Comparison of ENCODE assay signal across 20 cellular contexts in genomic region chr12:62762645-62763044, GRCh38.
A peak's percentile ranks its signal among the peaks of the same experiment; 100 is the strongest.
DNase-seq lines count a peak whose midpoint lies in the region; ATAC-seq and TF ChIP-seq lines count a peak whose summit lies in the region.
"Had no signal": no experiment of that assay in that cellular context is flagged by ENCODE, and none has a peak within 500 bp of the region (broad histone marks: within the 10 kb centered on the region; RNA-seq: fewer than 3 reads in every experiment).

No MANE protein-coding gene starts in this region.

- no peaks in the 10 kb centered on the region for H3K9me2 ChIP-seq in HCT116 (ENCODE audit: insufficient read depth)

- H3K27ac ChIP-seq in HCT116 (ENCODE audit: low read depth, low read length) = no peak overlapping the region
- no peak overlapping the region for H3K27ac ChIP-seq in mammary epithelial cell (ENCODE audit: insufficient read depth, low read depth, low read length)
- H3K27ac ChIP-seq in right lobe of liver = no peak overlapping the region
- peak overlapping the region; percentile 21 for H3K27ac ChIP-seq in subcutaneous abdominal adipose tissue (ENCODE audit: low read depth, low read length)
- no peak overlapping the region for H3K27ac ChIP-seq in stomach
- H3K27ac ChIP-seq: SK-N-MC had no signal

- RAD21 ChIA-PET in HCT116 (lab: Charles Lee; ENCODE audit: low non-redundant PET in 1 of 2, low total read pairs in 2 of 2, uncharacterized antibody in 2 of 2, unreplicated experiment in 2 of 2) = no interaction called here

- TF ChIP-seq CTCF in HCT116 (IDR thresholded peaks at IDR 0.05 in 2 of 3, conservative IDR thresholded peaks at IDR 0.05 in 1 of 3; ENCODE audit: borderline replicate concordance in 1 of 3, insufficient read depth in 1 of 3, low read depth in 2 of 3, low read length in 2 of 3) (no peak), mammary epithelial cell (conservative IDR thresholded peaks at IDR 0.05 in 1 of 2, IDR thresholded peaks at IDR 0.05 in 1 of 2; ENCODE audit: extremely low read depth in 1 of 2, insufficient read depth in 1 of 2, low read depth in 1 of 2, low read length in 2 of 2) (no peak), right lobe of liver (IDR thresholded peaks at IDR 0.05) (no peak), stomach (IDR thresholded peaks at IDR 0.05) (no peak)

- BruUV-seq in HCT116 (replicated peaks; lab: Mats Ljungman, UMichigan) (no TSS peak), mammary epithelial cell (replicated peaks; lab: Mats Ljungman, UMichigan) (no TSS peak)

- TF ChIP-seq POLR2A in HCT116 (IDR thresholded peaks at IDR 0.05; ENCODE audit: borderline replicate concordance, extremely low read depth, insufficient read depth, insufficient read length) (no peak), right lobe of liver (IDR thresholded peaks at IDR 0.05) (no peak), stomach (IDR thresholded peaks at IDR 0.05) (no peak)

- DNase-seq in HCT116 (ENCODE audit: low read depth, low spot score) (no peak), mammary epithelial cell (peak; percentile 14), right lobe of liver (no peak), stomach (no peak), ACHN (no peak), posterior cingulate gyrus (no peak)
- DNase-seq: Calu3, DMS153, DND-41, Karpas-422, MV-4-11, NCI-H1105 treated with DMSO at 0.1 percent for 48 hours, NCI-H146, NCI-H1930, NCI-H2107, NCI-H524, NCI-H774, SIG-M5 had no signal

- no peak overlapping the region for H2AFZ ChIP-seq in HCT116 (ENCODE audit: low read depth, low read length, poor library complexity, severe bottlenecking)
- no peak overlapping the region for H2AFZ ChIP-seq in mammary epithelial cell (ENCODE audit: low read depth, low read length)

- intact Hi-C loops in HCT116 (cut with micrococcal nuclease) = no loop called here
- intact Hi-C loops in mammary epithelial cell (cut with micrococcal nuclease) = no loop called here
- intact Hi-C loops in right lobe of liver (cut with DNase I) = no loop called here
- intact Hi-C loops in stomach (cut with DNase I; ENCODE audit: low total_unique reads) = no loop called here
- intact Hi-C loops in posterior cingulate gyrus (cut with DNase I) = no loop called here

- H3K36me3 ChIP-seq in HCT116 (ENCODE audit: control insufficient read depth in 1 of 2, insufficient read depth in 2 of 2, low read length in 2 of 2) (no peaks in the 10 kb centered on the region), mammary epithelial cell (ENCODE audit: insufficient read depth, low read length) (no peaks in the 10 kb centered on the region), right lobe of liver (no peaks in the 10 kb centered on the region), subcutaneous abdominal adipose tissue (ENCODE audit: control insufficient read depth in 5 of 5, insufficient read depth in 5 of 5, low read length in 5 of 5) (peaks cover 0 to 2% (median 0%) of the 10 kb centered on the region in 5 donors), stomach (no peaks in the 10 kb centered on the region)

- no peaks in the 10 kb centered on the region for H3K27me3 ChIP-seq in HCT116 (ENCODE audit: insufficient read depth, low read length)
- no peaks in the 10 kb centered on the region for H3K27me3 ChIP-seq in mammary epithelial cell (ENCODE audit: insufficient read depth, low read length)
- no peaks in the 10 kb centered on the region for H3K27me3 ChIP-seq in right lobe of liver
- H3K27me3 ChIP-seq in subcutaneous abdominal adipose tissue (ENCODE audit: control insufficient read depth in 5 of 5, insufficient read depth in 4 of 5, low read length in 5 of 5) = no peaks in the 10 kb centered on the region
- H3K27me3 ChIP-seq in stomach = no peaks in the 10 kb centered on the region

- dilution Hi-C loops in mammary epithelial cell (cut with HindIII; ENCODE audit: low sequenced_read_pairs) = no loop called here

- no peak overlapping the region for H3K4me3 ChIP-seq in HCT116 (replicated peaks in 1 of 2; ENCODE audit: low read depth in 1 of 2, low read length in 2 of 2)
- H3K4me3 ChIP-seq in mammary epithelial cell (replicated peaks in 1 of 3; ENCODE audit: insufficient read depth in 1 of 3, low read depth in 2 of 3, low read length in 3 of 3) = no peak overlapping the region
- H3K4me3 ChIP-seq in right lobe of liver = no peak overlapping the region
- no peak overlapping the region for H3K4me3 ChIP-seq in subcutaneous abdominal adipose tissue (ENCODE audit: low read depth in 1 of 5, low read length in 5 of 5)
- H3K4me3 ChIP-seq in stomach = no peak overlapping the region
- H3K4me3 ChIP-seq: SK-N-MC had no signal

- H3K9ac ChIP-seq in HCT116 (ENCODE audit: low read length) (no peak overlapping the region), mammary epithelial cell (ENCODE audit: insufficient read depth, low read length) (no peak overlapping the region), subcutaneous abdominal adipose tissue (ENCODE audit: low read length in 5 of 5) (no peak overlapping the region)

- no peaks in the 10 kb centered on the region for H4K20me1 ChIP-seq in HCT116 (ENCODE audit: insufficient read depth)
- no peaks in the 10 kb centered on the region for H4K20me1 ChIP-seq in mammary epithelial cell (ENCODE audit: insufficient read depth, low read length)

- no peaks in the 10 kb centered on the region for H3K9me3 ChIP-seq in HCT116 (ENCODE audit: control insufficient read depth in 1 of 2, insufficient read depth in 1 of 2, low read depth in 1 of 2, low read length in 2 of 2)
- H3K9me3 ChIP-seq in mammary epithelial cell (replicated peaks; ENCODE audit: insufficient read depth, low read length) = no peaks in the 10 kb centered on the region
- no peaks in the 10 kb centered on the region for H3K9me3 ChIP-seq in right lobe of liver
- H3K9me3 ChIP-seq in subcutaneous abdominal adipose tissue (ENCODE audit: control insufficient read depth in 5 of 5, low read length in 5 of 5) = no peaks in the 10 kb centered on the region
- no peaks in the 10 kb centered on the region for H3K9me3 ChIP-seq in stomach

- WGBS in mammary epithelial cell (ENCODE audit: low coverage, missing lambda C conversion rate) = 35% methylated on average over 3 of the region's 3 CpGs
- 29% methylated on average over 3 of the region's 3 CpGs for WGBS in right lobe of liver (ENCODE audit: insufficient coverage, low coverage, low lambda C conversion rate, missing lambda C conversion rate)
- WGBS in stomach, 5 donors = 57 to 85% (median 82%) methylated on average over 3 of the region's 3 CpGs

- CTCF ChIA-PET in HCT116 (lab: Charles Lee) (no interaction called here), mammary epithelial cell (lab: Charles Lee; ENCODE audit: low non-redundant PET) (no interaction called here)

- TF ChIP-seq RAD21 in HCT116 (IDR thresholded peaks at IDR 0.05; ENCODE audit: low read depth) = no peak

- H3K79me2 ChIP-seq in HCT116 (ENCODE audit: insufficient read depth, low read length) (no peaks in the 10 kb centered on the region), mammary epithelial cell (ENCODE audit: insufficient read depth, low read length) (no peaks in the 10 kb centered on the region)

- H3K4me2 ChIP-seq in HCT116 (ENCODE audit: low read length) = no peak overlapping the region
- no peak overlapping the region for H3K4me2 ChIP-seq in mammary epithelial cell (ENCODE audit: insufficient read depth, low read depth, low read length)

- in situ Hi-C loops in mammary epithelial cell (cut with MboI; ENCODE audit: low sequenced_read_pairs in 2 of 2) = no loop called here
- in situ Hi-C loops in ACHN (cut with HindIII; ENCODE audit: low pct_ligation_motif_present, low pct_unique_long_range_greater_than_20kb, low sequenced_read_pairs) = no loop called here

- H3K4me1 ChIP-seq in HCT116 (ENCODE audit: control insufficient read depth in 1 of 2, insufficient read depth in 2 of 2, low read length in 2 of 2) (peaks cover 0 to 13% of the 10 kb centered on the region in 2 experiments; a peak in 3 of 4 replicates), mammary epithelial cell (ENCODE audit: insufficient read depth, low read length) (peaks cover 6% of the 10 kb centered on the region), right lobe of liver (peaks cover 0 to 31% (median 0%) of the 10 kb centered on the region in 4 donors), subcutaneous abdominal adipose tissue (ENCODE audit: control insufficient read depth in 5 of 5, insufficient read depth in 5 of 5, low read length in 5 of 5) (peaks cover 7 to 38% (median 35%) of the 10 kb centered on the region in 5 donors), stomach (peaks cover 6 to 42% (median 24%) of the 10 kb centered on the region in 4 donors)

- POLR2A ChIA-PET in HCT116 (lab: Charles Lee) = no interaction called here

- no peak for TF ChIP-seq EP300 in stomach (IDR thresholded peaks at IDR 0.05)

- ATAC-seq in HCT116 (no peak), right lobe of liver (peak in 3 of 4 donors; percentile 5 to 58 (median 34))

TF ChIP-seq in HCT116, 20 proteins besides CTCF, POLR2A, EP300 and RAD21:
- peak; percentile 38; the same call in 1 of the 2 replicates for TF ChIP-seq CEBPB (IDR thresholded peaks at IDR 0.05; ENCODE audit: low read depth)
- TF ChIP-seq MAX (IDR thresholded peaks at IDR 0.05) = no peak
TF ChIP-seq in HCT116: peak in this region for 1.
